8 cellular contexts compared by ENCODE assay signal in genomic region chr18:22932885-22933205, GRCh38. TPM values are rescaled to one million over a fixed set of nuclear protein-coding genes. Genes with fewer than 3 reads are reported as not detected.
A peak's percentile ranks its signal among the peaks of the same experiment; 100 is the strongest.
DNase-seq lines count a peak whose midpoint lies in the region; ATAC-seq and TF ChIP-seq lines count a peak whose summit lies in the region.

No MANE protein-coding gene starts in this region.

- H3K27me3 ChIP-seq in tibial nerve: no peaks in the 10 kb centered on the region

- no peaks in the 10 kb centered on the region for H3K9me3 ChIP-seq in tibial nerve

- no peak for TF ChIP-seq POLR2A in tibial nerve (IDR thresholded peaks at IDR 0.05)

- WGBS in tibial nerve, 2 donors: 0 to 1% methylated on average over 17 of the region's 17 CpGs

- H3K27me3 Mint-ChIP-seq in CD14-positive monocyte (ENCODE audit: low read depth in 3 of 3): peaks cover 0 to 5% (median 0%) of the 10 kb centered on the region in 3 donors

- TF ChIP-seq EP300 in tibial nerve (IDR thresholded peaks at IDR 0.05): no peak

- ATAC-seq in GM19455 (IDR thresholded peaks at IDR 0.05; ENCODE audit: unreplicated experiment) (peak; percentile 29), HG03520 (IDR thresholded peaks at IDR 0.05; ENCODE audit: unreplicated experiment) (peak; percentile 20), left lobe of liver (peak; percentile 40)

- TF ChIP-seq CTCF in CD14-positive monocyte (IDR thresholded peaks at IDR 0.05): no peak
- no peak for TF ChIP-seq CTCF in tibial nerve (IDR thresholded peaks at IDR 0.05)

- H3K36me3 ChIP-seq in tibial nerve: no peaks in the 10 kb centered on the region

- DNase-seq in CD14-positive monocyte (ENCODE audit: low spot score): no peak
- DNase-seq in left lobe of liver (ENCODE audit: low spot score): no peak
- DNase-seq in tibial nerve (ENCODE audit: low spot score in 2 of 2): no peak
- no peak for DNase-seq in amniotic stem cell (lab: John Stamatoyannopoulos, UW)
- no peak for DNase-seq in SHP77 treated with DMSO at 0.1 percent for 48 hours (lab: John Stamatoyannopoulos, UW)

- peak overlapping the region; percentile 54 to 84 (median 73) for H3K4me3 ChIP-seq in tibial nerve

- no peaks in the 10 kb centered on the region for H3K9me3 Mint-ChIP-seq in CD14-positive monocyte

- peak overlapping the region; percentile 92 to 95 for H3K4me3 Mint-ChIP-seq in CD14-positive monocyte

- intact Hi-C loops in CD14-positive monocyte (cut with micrococcal nuclease): loop anchor here in 1 of 2 donors (5.0 to 10.0 kb wide), 2 partner anchors 49 to 482 kb away; no protein-coding TSS in a partner anchor

- H3K4me1 Mint-ChIP-seq in CD14-positive monocyte: peaks cover 12% of the 10 kb centered on the region

- peaks cover 0 to 8% (median 0%) of the 10 kb centered on the region in 4 donors for H3K4me1 ChIP-seq in tibial nerve

- peak overlapping the region; percentile 81 to 99 (median 98) for H3K27ac Mint-ChIP-seq in CD14-positive monocyte

- H3K36me3 Mint-ChIP-seq in CD14-positive monocyte: peaks cover 0 to 6% of the 10 kb centered on the region in 2 donors

- H3K27ac ChIP-seq in angular gyrus (ENCODE audit: low read depth, low read length): peak overlapping the region; percentile 80
- H3K27ac ChIP-seq in tibial nerve: peak overlapping the region; percentile 93 to 96 (median 96)

RNA-seq across cellular contexts. Expression of gene RBBP8, which starts 0.3 kb away (rescaled TPM):
- 1 to 10 TPM; 5.8 to 9.6 TPM for polyA plus RNA-seq in CD14-positive monocyte
- total RNA-seq in left lobe of liver (11.7 TPM), tibial nerve (10 to 100 TPM in 3 of 4 donors, 1 to 10 TPM in 1; 8.3 to 43.8 (median 13.5) TPM)
